In the genomic region with DNA sequence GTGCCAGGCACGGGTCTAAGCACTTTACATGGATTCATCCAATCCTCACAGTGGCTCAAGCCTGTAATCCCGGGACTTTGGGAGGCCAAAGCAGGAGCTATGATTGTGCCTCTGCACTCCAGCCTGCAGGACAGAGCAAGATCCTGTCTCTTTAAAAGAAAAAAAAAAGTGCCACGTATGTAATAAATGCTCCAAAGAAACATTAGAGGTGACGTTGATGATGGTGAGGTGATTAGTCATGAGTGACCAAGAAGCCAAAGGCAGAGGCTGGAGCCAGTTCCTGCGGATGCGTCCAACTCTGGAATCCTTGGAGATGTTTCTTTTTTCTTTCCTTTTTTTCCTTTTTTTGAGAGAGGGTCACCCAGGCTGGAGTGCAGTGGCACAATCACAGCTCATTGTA, we compare ENCODE assay signal across 10 cellular contexts. TPM values are rescaled to one million over a fixed set of nuclear protein-coding genes. Genes with fewer than 3 reads are reported as not detected.
DNase-seq lines count a peak whose midpoint lies in the region; ATAC-seq and TF ChIP-seq lines count a peak whose summit lies in the region.
"Had no signal": no experiment of that assay in that cellular context is flagged by ENCODE, and none has a peak within 500 bp of the region (broad histone marks: within the 10 kb centered on the region; RNA-seq: fewer than 3 reads in every experiment).

No MANE protein-coding gene starts in this region.

- no peaks in the 10 kb centered on the region for H3K4me1 Mint-ChIP-seq in CD4-positive, alpha-beta T cell (ENCODE audit: low read depth)
- H3K4me1 Mint-ChIP-seq: activated naive CD4-positive, alpha-beta T cell treated with anti-CD3 and anti-CD28 coated beads, Interleukin-2, amount 10 ng/mL, durations not matched to agents 7 days and 5 days had no signal

- no peaks in the 10 kb centered on the region for H3K9me3 Mint-ChIP-seq in CD4-positive, alpha-beta T cell
- H3K9me3 Mint-ChIP-seq: activated naive CD4-positive, alpha-beta T cell treated with anti-CD3 and anti-CD28 coated beads, Interleukin-2, amount 10 ng/mL, durations not matched to agents 7 days and 5 days had no signal

- H3K27ac Mint-ChIP-seq in CD4-positive, alpha-beta T cell: no peak overlapping the region
- H3K27ac Mint-ChIP-seq: activated naive CD4-positive, alpha-beta T cell treated with anti-CD3 and anti-CD28 coated beads, Interleukin-2, amount 10 ng/mL, durations not matched to agents 7 days and 5 days had no signal

- no peaks in the 10 kb centered on the region for H3K36me3 Mint-ChIP-seq in CD4-positive, alpha-beta T cell (ENCODE audit: low read depth)
- H3K36me3 Mint-ChIP-seq: activated naive CD4-positive, alpha-beta T cell treated with anti-CD3 and anti-CD28 coated beads, Interleukin-2, amount 10 ng/mL, durations not matched to agents 7 days and 5 days had no signal

- peaks cover 4% of the 10 kb centered on the region for H3K4me1 ChIP-seq in mesodermal cell (ENCODE audit: control insufficient read depth, insufficient read depth, low read length, poor library complexity, severe bottlenecking)

- no peak overlapping the region for H3K4me3 ChIP-seq in AG04450 (ENCODE audit: low read depth, low read length)
- no peak overlapping the region for H3K4me3 ChIP-seq in MG63
- H3K4me3 ChIP-seq in epithelial cell of esophagus (ENCODE audit: low read length): no peak overlapping the region
- no peak overlapping the region for H3K4me3 ChIP-seq in mesodermal cell (ENCODE audit: extremely low read depth, insufficient read depth, low read length, poor library complexity, severe bottlenecking)

- no peak overlapping the region for H3K4me3 Mint-ChIP-seq in CD4-positive, alpha-beta T cell
- H3K4me3 Mint-ChIP-seq: activated naive CD4-positive, alpha-beta T cell treated with anti-CD3 and anti-CD28 coated beads, Interleukin-2, amount 10 ng/mL, durations not matched to agents 7 days and 5 days had no signal

- intact Hi-C loops in CD4-positive, alpha-beta T cell (cut with DNase I, micrococcal nuclease): no loop called here

- no peaks in the 10 kb centered on the region for H3K9me3 ChIP-seq in AG04450 (ENCODE audit: control insufficient read depth, insufficient read depth, low read length)
- no peaks in the 10 kb centered on the region for H3K9me3 ChIP-seq in MG63
- no peaks in the 10 kb centered on the region for H3K9me3 ChIP-seq in mesodermal cell (ENCODE audit: control insufficient read depth, low read length)
- no peaks in the 10 kb centered on the region for H3K9me3 ChIP-seq in CD4-positive, alpha-beta T cell (ENCODE audit: control insufficient read depth, low read length)

- H3K36me3 ChIP-seq in MG63 (no peaks in the 10 kb centered on the region), mesodermal cell (ENCODE audit: control insufficient read depth, insufficient read depth, low read length) (no peaks in the 10 kb centered on the region)

- 89 to 97% methylated on average over 4 to 6 of the region's 6 CpGs for WGBS in mesodermal cell (ENCODE audit: insufficient coverage in 2 of 2), 2 experiments

- POLR2A ChIA-PET in AG04450 (lab: Yijun Ruan, JAX): interaction anchor here (1.0 kb wide), 1 partner anchor 37 kb away, joined by 5 read pairs; no protein-coding TSS in a partner anchor
- POLR2A ChIA-PET in CD4-positive, alpha-beta T cell (lab: Charles Lee): interaction anchor here (0.6 kb wide), 1 partner anchor 24 kb away, joined by 3 read pairs; no protein-coding TSS in a partner anchor

- no peak for ATAC-seq in CD4-positive, alpha-beta T cell (ENCODE audit: poor library complexity)
- no peak for ATAC-seq in HG02678 (IDR thresholded peaks at IDR 0.05; ENCODE audit: unreplicated experiment)
- no peak for ATAC-seq in GM21526 (IDR thresholded peaks at IDR 0.05; ENCODE audit: low FRiP score, unreplicated experiment)

- CTCF ChIA-PET in AG04450 (lab: Charles Lee): no interaction called here
- CTCF ChIA-PET in CD4-positive, alpha-beta T cell (lab: Charles Lee): interaction anchor here (0.8 kb wide), 1 partner anchor 179 kb away, joined by 3 read pairs; no protein-coding TSS in a partner anchor

- no peak for TF ChIP-seq CTCF in AG04450 (IDR thresholded peaks at IDR 0.05; ENCODE audit: low read depth, low read length)
- TF ChIP-seq CTCF in epithelial cell of esophagus (IDR thresholded peaks at IDR 0.05; ENCODE audit: insufficient read depth, low read depth, low read length, missing control alignments): no peak
- TF ChIP-seq CTCF in CD4-positive, alpha-beta T cell (IDR thresholded peaks at IDR 0.05): no peak

- H3K27ac ChIP-seq in AG04450 (ENCODE audit: low read depth, low read length): peak overlapping the region; percentile 98
- peak overlapping the region; percentile 76 for H3K27ac ChIP-seq in mesodermal cell (ENCODE audit: low read depth, low read length, severe bottlenecking)
- H3K27ac ChIP-seq in CD4-positive, alpha-beta T cell (ENCODE audit: low read depth, low read length): no peak overlapping the region

- no peaks in the 10 kb centered on the region for H3K27me3 Mint-ChIP-seq in CD4-positive, alpha-beta T cell

- H3K27me3 ChIP-seq in AG04450 (ENCODE audit: control insufficient read depth, insufficient read depth, low read length): no peaks in the 10 kb centered on the region
- H3K27me3 ChIP-seq in MG63: no peaks in the 10 kb centered on the region
- H3K27me3 ChIP-seq in CD4-positive, alpha-beta T cell (ENCODE audit: control insufficient read depth, insufficient read depth, low read length): no peaks in the 10 kb centered on the region

- peak; percentile 58 for DNase-seq in AG04450 (ENCODE audit: low read depth, low spot score)
- peak; percentile 64 for DNase-seq in MG63
- DNase-seq in epithelial cell of esophagus (ENCODE audit: low read depth): peak; percentile 88
- no peak for DNase-seq in DMS 273 treated with DMSO at 0.1 percent for 48 hours (lab: John Stamatoyannopoulos, UW)
- no peak for DNase-seq in CD4-positive, alpha-beta T cell
- DNase-seq: activated naive CD4-positive, alpha-beta T cell treated with anti-CD3 and anti-CD28 coated beads, Interleukin-2, amount 10 ng/mL, durations not matched to agents 7 days and 5 days; C1 segment of cervical spinal cord had no signal

RNA-seq across cellular contexts. Expression of a gene that starts 59.4 kb away (rescaled TPM):
- 19.9 and 21.6 TPM in 2 replicates for polyA plus RNA-seq in AG04450 (2011; rRNA removed)
- 21.8 and 27.1 TPM in 2 replicates for polyA minus RNA-seq in AG04450 (2011; rRNA and poly(A)+ RNA removed)
- 7.7 and 8.6 TPM in 2 replicates for total RNA-seq in MG63 (2014; rRNA removed; shearing (Covaris generic); ENCODE audit: low replicate concordance)
- polyA plus RNA-seq in mesodermal cell (2013, experiment 1 of 2): 31.1 TPM
- polyA plus RNA-seq in mesodermal cell (2013, experiment 2 of 2): 30.0 TPM
- total RNA-seq in CD4-positive, alpha-beta T cell: 10 to 100 TPM; 40.9 to 43.0 TPM

Comparison
In these comparisons a context has a peak if more than half of its experiments do, and no peak if none do; other contexts are left out.
1. DNase-seq: peak in AG04450 (single experiment), MG63 (single experiment) and epithelial cell of esophagus (single experiment); none in DMS 273 treated with DMSO at 0.1 percent for 48 hours (single experiment) and CD4-positive, alpha-beta T cell (0 of 10).